12 cellular contexts compared by ENCODE assay signal in genomic region chr4:77159798-77160197, GRCh38. TPM values are rescaled to one million over a fixed set of nuclear protein-coding genes. Genes with fewer than 3 reads are reported as not detected.
DNase-seq lines count a peak whose midpoint lies in the region; FAIRE-seq and TF ChIP-seq lines count a peak whose summit lies in the region.
"Had no signal": no experiment of that assay in that cellular context is flagged by ENCODE, and none has a peak within 500 bp of the region (broad histone marks: within the 10 kb centered on the region; RNA-seq: fewer than 3 reads in every experiment).

No MANE protein-coding gene starts in this region.

- no peak overlapping the region for H3K23ac ChIP-seq in trophoblast cell (ENCODE audit: low read length)

- H3K27ac Mint-ChIP-seq in activated T-cell treated with anti-CD3 and anti-CD28 coated beads, Interleukin-2, amount 50 U/mL, for 24 hours = no peak overlapping the region

- H3K4ac ChIP-seq in trophoblast cell (ENCODE audit: low read depth, low read length) = no peak overlapping the region

- H3K18ac ChIP-seq in trophoblast cell (ENCODE audit: low read length) = no peak overlapping the region

- H4K20me1 ChIP-seq in OCI-LY7 (ENCODE audit: insufficient read depth, low read length) (0 out of 2 replicates have a peak, but pooled peaks cover 5% of the 10 kb centered on the region), osteoblast (ENCODE audit: insufficient read depth, low read length) (peaks cover 5% of the 10 kb centered on the region)

- H3K4me2 ChIP-seq in OCI-LY7 (ENCODE audit: low read length) (peak overlapping the region; percentile 97), trophoblast cell (ENCODE audit: low read length) (peak overlapping the region; percentile 55), osteoblast (ENCODE audit: insufficient read depth, low read length) (no peak overlapping the region)

- H3K36me3 Mint-ChIP-seq in activated T-cell treated with anti-CD3 and anti-CD28 coated beads, Interleukin-2, amount 50 U/mL, for 24 hours (ENCODE audit: low read depth) = peaks cover 32% of the 10 kb centered on the region

- no peaks in the 10 kb centered on the region for H3K9me2 ChIP-seq in OCI-LY7 (ENCODE audit: insufficient read depth, low read length)

- H2AK5ac ChIP-seq in trophoblast cell (ENCODE audit: low read length) = no peak overlapping the region

- FAIRE-seq in GM19239 (lab: Jason Lieb, UNC) = no peak

- H3K4me3 ChIP-seq in OCI-LY7 (ENCODE audit: low read depth, low read length, poor library complexity, severe bottlenecking) (peak overlapping the region; percentile 96), epithelial cell of proximal tubule (ENCODE audit: low read depth, low read length) (peak overlapping the region; percentile 94), trophoblast cell (ENCODE audit: low read depth, low read length) (no peak overlapping the region), osteoblast (ENCODE audit: insufficient read depth, low read length) (no peak overlapping the region)

- no peaks in the 10 kb centered on the region for H3K27me3 Mint-ChIP-seq in activated T-cell treated with anti-CD3 and anti-CD28 coated beads, Interleukin-2, amount 50 U/mL, for 24 hours

- intact Hi-C loops in OCI-LY7 (cut with micrococcal nuclease; ENCODE audit: unreplicated experiment) = loop anchor here (2.0 to 10.0 kb wide), 3 partner anchors 107 to 1645 kb away; partner anchors contain the start of genes RCHY1 and THAP6

- CTCF ChIA-PET in OCI-LY7 (lab: Charles Lee; ENCODE audit: unreplicated experiment) = no interaction called here

- no peak overlapping the region for H2BK120ac ChIP-seq in trophoblast cell (ENCODE audit: insufficient read depth, low read length, poor library complexity)

- BruUV-seq in OCI-LY7 (replicated peaks; lab: Mats Ljungman, UMichigan) = no TSS peak

- H4K8ac ChIP-seq in trophoblast cell (ENCODE audit: low read depth, low read length) = no peak overlapping the region

- no peak overlapping the region for H4K91ac ChIP-seq in trophoblast cell (ENCODE audit: low read depth, low read length)

- H3K79me2 ChIP-seq in OCI-LY7 (ENCODE audit: insufficient read depth, low read depth, low read length) (peaks cover 40% of the 10 kb centered on the region; the same call in 1 of the 2 replicates), trophoblast cell (ENCODE audit: control insufficient read depth, insufficient read depth, low read length, poor library complexity) (peaks cover 16% of the 10 kb centered on the region), osteoblast (ENCODE audit: insufficient read depth, low read length) (peaks cover 7% of the 10 kb centered on the region)

- H3K9ac ChIP-seq in trophoblast cell (ENCODE audit: low read length) = no peak overlapping the region

- WGBS in trophoblast cell (ENCODE audit: extremely low coverage, insufficient coverage, insufficient read length) = no CpG with 5 or more reads among the region's 3 CpGs

- POLR2A ChIA-PET in OCI-LY7 (lab: Charles Lee) = interaction anchor here (0.9 to 10.2 kb wide), 6 partner anchors 10 to 88 kb away, joined by 4 to 213 read pairs (median 8); no protein-coding TSS in a partner anchor

- no peak overlapping the region for H4K12ac ChIP-seq in trophoblast cell (ENCODE audit: low read depth, low read length)

- peak; percentile 53 for DNase-seq in DMS 273 (lab: John Stamatoyannopoulos, UW; ENCODE audit: unreplicated experiment)
- no peak for DNase-seq in OCI-LY7 (ENCODE audit: low spot score)
- no peak for DNase-seq in epithelial cell of proximal tubule (ENCODE audit: low read depth)
- peak; percentile 45 to 69 for DNase-seq in trophoblast cell
- no peak for DNase-seq in NK-92 (lab: John Stamatoyannopoulos, UW; ENCODE audit: unreplicated experiment)
- DNase-seq in osteoblast (ENCODE audit: insufficient read length, low spot score, missing footprints) = no peak
- no peak for DNase-seq in GM19239 (ENCODE audit: insufficient read length, low spot score)
- DNase-seq in activated T-cell treated with anti-CD3 and anti-CD28 coated beads, Interleukin-2, amount 50 U/mL, for 24 hours = no peak
- DNase-seq: activated T-cell treated with anti-CD3 and anti-CD28 coated beads for 4 hours, aorta, hippocampal formation, NCI-H1105 had no signal

- TF ChIP-seq CTCF in OCI-LY7 (conservative IDR thresholded peaks at IDR 0.05; ENCODE audit: low read length) = no peak
- no peak for TF ChIP-seq CTCF in epithelial cell of proximal tubule (conservative IDR thresholded peaks at IDR 0.05; ENCODE audit: low read depth, low read length)
- TF ChIP-seq CTCF in osteoblast (IDR thresholded peaks at IDR 0.05; ENCODE audit: extremely low read depth, low read depth, low read length) = no peak

- H3K27me3 ChIP-seq in trophoblast cell (ENCODE audit: insufficient read depth, low read length) = no peaks in the 10 kb centered on the region
- H3K27me3 ChIP-seq in osteoblast (ENCODE audit: insufficient read depth, low read length) = peaks cover 11% of the 10 kb centered on the region

- H3K9me3 Mint-ChIP-seq in activated T-cell treated with anti-CD3 and anti-CD28 coated beads, Interleukin-2, amount 50 U/mL, for 24 hours = no peaks in the 10 kb centered on the region

- no peak overlapping the region for H3K14ac ChIP-seq in trophoblast cell (ENCODE audit: low read length)

- H3K4me1 ChIP-seq in OCI-LY7 (ENCODE audit: insufficient read depth, low read length, poor library complexity, severe bottlenecking) (peaks cover 33% of the 10 kb centered on the region), trophoblast cell (ENCODE audit: control insufficient read depth in 1 of 2, insufficient read depth in 2 of 2, low read length in 2 of 2) (peaks cover 0 to 2% of the 10 kb centered on the region in 2 experiments), osteoblast (ENCODE audit: insufficient read depth, low read length) (peaks cover 20% of the 10 kb centered on the region)

- no peak overlapping the region for H2BK12ac ChIP-seq in trophoblast cell (ENCODE audit: low read length)

- H3K27ac ChIP-seq in OCI-LY7 (ENCODE audit: low read depth, low read length, poor library complexity, severe bottlenecking) (no peak overlapping the region), trophoblast cell (ENCODE audit: low read depth, low read length) (no peak overlapping the region), osteoblast (ENCODE audit: low read depth, low read length) (no peak overlapping the region)

- no peak overlapping the region for H2BK5ac ChIP-seq in trophoblast cell (ENCODE audit: low read depth, low read length, poor library complexity)

- H3K4me1 Mint-ChIP-seq in activated T-cell treated with anti-CD3 and anti-CD28 coated beads, Interleukin-2, amount 50 U/mL, for 24 hours (ENCODE audit: low read depth) = peaks cover 30% of the 10 kb centered on the region

- no peak overlapping the region for H3K4me3 Mint-ChIP-seq in activated T-cell treated with anti-CD3 and anti-CD28 coated beads, Interleukin-2, amount 50 U/mL, for 24 hours

- H2AFZ ChIP-seq in OCI-LY7 (ENCODE audit: low read length) = no peak overlapping the region
- no peak overlapping the region for H2AFZ ChIP-seq in trophoblast cell (ENCODE audit: insufficient read depth, low read length, poor library complexity)
- no peak overlapping the region for H2AFZ ChIP-seq in osteoblast (ENCODE audit: low read length)

- H3K79me1 ChIP-seq in trophoblast cell (ENCODE audit: low read length) = peaks cover 23% of the 10 kb centered on the region

- peaks cover 68% of the 10 kb centered on the region for H3K36me3 ChIP-seq in OCI-LY7 (ENCODE audit: insufficient read depth, low read length)
- peaks cover 16 to 34% of the 10 kb centered on the region in 2 experiments for H3K36me3 ChIP-seq in trophoblast cell (ENCODE audit: control insufficient read depth in 1 of 2, insufficient read depth in 2 of 2, low read length in 2 of 2)
- H3K36me3 ChIP-seq in osteoblast (ENCODE audit: insufficient read depth, low read length) = peaks cover 56% of the 10 kb centered on the region

- H3K9me3 ChIP-seq in OCI-LY7 (ENCODE audit: low read length) (no peaks in the 10 kb centered on the region), trophoblast cell (ENCODE audit: insufficient read depth, low read depth, low read length) (no peaks in the 10 kb centered on the region), osteoblast (ENCODE audit: low read depth, low read length) (no peaks in the 10 kb centered on the region)

RNA-seq across cellular contexts. Expression of gene CCNG2, which starts 2.8 kb away (rescaled TPM):
- 13.1 and 16.6 TPM in 2 replicates for total RNA-seq in OCI-LY7 (2014; rRNA removed; shearing (Covaris generic))
- total RNA-seq in OCI-LY7 (2022) = 87.4 and 104 TPM in 2 replicates
- total RNA-seq in epithelial cell of proximal tubule = 17.7 and 22.1 TPM in 2 replicates
- 69.7 and 76.1 TPM in 2 replicates for polyA plus RNA-seq in trophoblast cell (2013)
- total RNA-seq in osteoblast = 45.4 and 49.2 TPM in 2 replicates

Comparison
In these comparisons a context has a peak if more than half of its experiments do, and no peak if none do; other contexts are left out.
1. DNase-seq: peak in DMS 273 (single experiment) and trophoblast cell (2 of 2); none in OCI-LY7 (single experiment), epithelial cell of proximal tubule (single experiment), NK-92 (single experiment), osteoblast (single experiment), GM19239 (single experiment) and activated T-cell treated with anti-CD3 and anti-CD28 coated beads, Interleukin-2, amount 50 U/mL, for 24 hours (single experiment).
2. H3K4me3 ChIP-seq: peak in OCI-LY7 (single experiment) and epithelial cell of proximal tubule (single experiment); none in trophoblast cell (single experiment) and osteoblast (single experiment).